ENCODE assay signal across 8 cellular contexts in the genomic region with DNA sequence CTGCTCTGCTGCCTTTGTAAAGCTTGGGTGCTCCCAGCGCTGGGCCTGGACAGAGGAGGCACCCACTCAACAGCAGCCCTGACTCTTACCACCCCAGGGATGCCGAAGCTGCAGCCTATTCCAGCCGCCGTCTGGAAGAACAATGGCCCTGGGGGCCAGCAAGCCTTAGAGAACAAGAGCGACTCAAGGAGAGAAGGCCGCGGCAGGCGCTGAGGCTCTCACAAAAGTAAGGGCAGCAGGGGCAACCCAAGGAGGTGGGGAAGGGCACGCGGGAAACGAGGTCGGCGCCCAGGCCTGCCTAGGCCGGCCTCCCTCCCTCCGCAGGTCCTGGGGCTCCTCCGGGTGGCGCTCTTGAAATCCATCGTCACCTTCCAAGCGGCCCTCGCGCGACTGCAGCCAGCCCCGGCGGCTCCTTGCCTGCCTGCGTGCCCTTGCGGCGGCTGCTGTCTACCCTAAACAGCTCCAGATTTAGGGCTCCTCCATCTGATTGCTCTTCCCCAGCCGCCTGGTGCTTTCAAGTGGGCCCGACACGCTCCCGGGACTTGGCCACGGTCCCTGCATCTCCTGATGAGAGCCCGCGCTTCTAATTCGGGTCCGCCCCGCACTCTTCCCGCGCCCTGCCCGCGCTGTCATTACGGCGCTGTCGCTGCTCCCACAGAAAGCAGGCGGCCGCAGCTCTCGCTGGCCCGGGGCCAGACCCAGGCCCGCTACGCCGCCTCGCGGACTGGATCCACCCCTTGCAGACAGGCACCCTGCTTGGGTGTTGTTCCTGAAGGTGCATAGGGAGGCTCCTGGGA.
DNase-seq lines count a peak whose midpoint lies in the region; ATAC-seq and TF ChIP-seq lines count a peak whose summit lies in the region.

No MANE protein-coding gene starts in this region.

- no peaks in the 10 kb centered on the region for H3K9me3 Mint-ChIP-seq in activated T-helper 17 cell treated with anti-CD3 and anti-CD28 coated beads, Interleukin-2, amount 50 U/mL, for 72 hours

- H3K9ac ChIP-seq in parathyroid adenoma: no peak overlapping the region

- no peak overlapping the region for H3K27ac Mint-ChIP-seq in activated T-helper 17 cell treated with anti-CD3 and anti-CD28 coated beads, Interleukin-2, amount 50 U/mL, for 72 hours

- H3K36me3 Mint-ChIP-seq in activated T-helper 17 cell treated with anti-CD3 and anti-CD28 coated beads, Interleukin-2, amount 50 U/mL, for 72 hours (ENCODE audit: low read depth): no peaks in the 10 kb centered on the region

- DNase-seq in C1 segment of cervical spinal cord (lab: John Stamatoyannopoulos, UW) (peak in 8 of 14 donors; percentile 35 to 85 (median 74)), WERI-Rb-1 (peak; percentile 81), cardiac muscle cell (ENCODE audit: low read depth in 1 of 2, low spot score in 1 of 2) (peak; percentile 55 to 58), HUDEP-2 (lab: John Stamatoyannopoulos, UW; ENCODE audit: unreplicated experiment in 76 of 76) (no peak), NCI-H1930 (lab: John Stamatoyannopoulos, UW) (no peak)

- H3K4me2 ChIP-seq in parathyroid adenoma (ENCODE audit: low read length): peak overlapping the region; percentile 70

- H3K9me3 ChIP-seq in WERI-Rb-1 (ENCODE audit: severe bottlenecking) (no peaks in the 10 kb centered on the region), cardiac muscle cell (ENCODE audit: low read depth) (no peaks in the 10 kb centered on the region), parathyroid adenoma (ENCODE audit: control insufficient read depth, low read length) (no peaks in the 10 kb centered on the region)

- TF ChIP-seq CTCF in WERI-Rb-1 (IDR thresholded peaks at IDR 0.05; ENCODE audit: low read depth, low read length) (peak; percentile 62), cardiac muscle cell (IDR thresholded peaks at IDR 0.05; ENCODE audit: low read depth, low read length) (peak; percentile 35), parathyroid adenoma (IDR thresholded peaks at IDR 0.05) (peak; percentile 5)

- peak overlapping the region; percentile 58 for H2AFZ ChIP-seq in parathyroid adenoma

- no peaks in the 10 kb centered on the region for H3K27me3 Mint-ChIP-seq in activated T-helper 17 cell treated with anti-CD3 and anti-CD28 coated beads, Interleukin-2, amount 50 U/mL, for 72 hours

- no peak overlapping the region for H3K4me3 Mint-ChIP-seq in activated T-helper 17 cell treated with anti-CD3 and anti-CD28 coated beads, Interleukin-2, amount 50 U/mL, for 72 hours

- H3K4me3 ChIP-seq in WERI-Rb-1 (ENCODE audit: low read depth, low read length): peak overlapping the region; percentile 33
- H3K4me3 ChIP-seq in cardiac muscle cell: peak overlapping the region; percentile 22
- peak overlapping the region; percentile 34 for H3K4me3 ChIP-seq in parathyroid adenoma (ENCODE audit: low read depth, low read length)

- H3K27me3 ChIP-seq in WERI-Rb-1 (ENCODE audit: insufficient read depth, low read depth, severe bottlenecking): no peaks in the 10 kb centered on the region
- no peaks in the 10 kb centered on the region for H3K27me3 ChIP-seq in cardiac muscle cell
- no peaks in the 10 kb centered on the region for H3K27me3 ChIP-seq in parathyroid adenoma (ENCODE audit: control insufficient read depth, insufficient read depth, low read length)

- H3K79me2 ChIP-seq in parathyroid adenoma: no peaks in the 10 kb centered on the region

- H3K4me1 Mint-ChIP-seq in activated T-helper 17 cell treated with anti-CD3 and anti-CD28 coated beads, Interleukin-2, amount 50 U/mL, for 72 hours: no peaks in the 10 kb centered on the region

- H3K27ac ChIP-seq in WERI-Rb-1 (peak overlapping the region; percentile 50), cardiac muscle cell (no peak overlapping the region), parathyroid adenoma (no peak overlapping the region)

- no peak for ATAC-seq in activated T-helper 17 cell treated with anti-CD3 and anti-CD28 coated beads, Interleukin-2, amount 50 U/mL, for 72 hours (replicated peaks)
- no peak for ATAC-seq in GM18907 (IDR thresholded peaks at IDR 0.05; ENCODE audit: unreplicated experiment)

- H3K4me1 ChIP-seq in cardiac muscle cell (ENCODE audit: low read depth): peaks cover 40% of the 10 kb centered on the region
- no peaks in the 10 kb centered on the region for H3K4me1 ChIP-seq in parathyroid adenoma

- H3K36me3 ChIP-seq in WERI-Rb-1: no peaks in the 10 kb centered on the region
- no peaks in the 10 kb centered on the region for H3K36me3 ChIP-seq in cardiac muscle cell
- no peaks in the 10 kb centered on the region for H3K36me3 ChIP-seq in parathyroid adenoma (ENCODE audit: control insufficient read depth, insufficient read depth, low read length)

Comparison
In these comparisons a context has a peak if more than half of its experiments do, and no peak if none do; other contexts are left out.
1. DNase-seq: peak in C1 segment of cervical spinal cord (8 of 14), WERI-Rb-1 (single experiment) and cardiac muscle cell (2 of 2); none in HUDEP-2 (0 of 76) and NCI-H1930 (0 of 2).
2. CTCF ChIP-seq: peak in every context shown above with its lines; median percentile 62 in WERI-Rb-1; 35 in cardiac muscle cell; 5 in parathyroid adenoma.
3. Peak in every context shown above with its lines, with median percentiles within 50 percentile points of each other: H3K4me3 ChIP-seq.